ENCODE assay signal across 8 cellular contexts in genomic region chr10:26697922-26698608, GRCh38. TPM values are rescaled to one million over a fixed set of nuclear protein-coding genes. Genes with fewer than 3 reads are reported as not detected.
DNase-seq lines count a peak whose midpoint lies in the region; ATAC-seq and TF ChIP-seq lines count a peak whose summit lies in the region.

No MANE protein-coding gene starts in this region.

- peak overlapping the region; percentile 90 for H3K9ac ChIP-seq in SK-N-MC (ENCODE audit: insufficient read length)
- H3K9ac ChIP-seq in rectal smooth muscle tissue (ENCODE audit: low read length) = peak overlapping the region; percentile 49

- peak overlapping the region; percentile 91 for H3K27ac Mint-ChIP-seq in activated CD8-positive, alpha-beta memory T cell treated with anti-CD3 and anti-CD28 coated beads, Interleukin-2, amount 10 ng/mL, durations not matched to agents 7 days and 5 days

- CTCF ChIA-PET in activated CD8-positive, alpha-beta memory T cell treated with anti-CD3 and anti-CD28 coated beads, Interleukin-2, amount 10 ng/mL, durations not matched to agents 7 days and 5 days (lab: Charles Lee) = interaction anchor here (3.0 kb wide), 1 partner anchor 28 kb away, joined by 9 read pairs; no protein-coding TSS in a partner anchor

- H3K27ac ChIP-seq in SK-N-MC (peak overlapping the region; percentile 62; the same call in 1 of the 2 replicates), rectal smooth muscle tissue (ENCODE audit: low read depth, low read length) (no peak overlapping the region)

- H3K4me1 ChIP-seq in rectal smooth muscle tissue (ENCODE audit: control insufficient read depth, insufficient read depth, low read length) = peaks cover 4% of the 10 kb centered on the region

- H3K36me3 Mint-ChIP-seq in activated CD8-positive, alpha-beta memory T cell treated with anti-CD3 and anti-CD28 coated beads, Interleukin-2, amount 10 ng/mL, durations not matched to agents 7 days and 5 days = peaks cover 29% of the 10 kb centered on the region

- no peak for ATAC-seq in activated CD8-positive, alpha-beta memory T cell treated with anti-CD3 and anti-CD28 coated beads, Interleukin-2, amount 10 ng/mL, durations not matched to agents 7 days and 5 days
- ATAC-seq in HG03159 (IDR thresholded peaks at IDR 0.05; ENCODE audit: unreplicated experiment) (no peak), GM21825 (IDR thresholded peaks at IDR 0.05; ENCODE audit: unreplicated experiment) (no peak)

- peak overlapping the region; percentile 95 for H3K4me3 Mint-ChIP-seq in activated CD8-positive, alpha-beta memory T cell treated with anti-CD3 and anti-CD28 coated beads, Interleukin-2, amount 10 ng/mL, durations not matched to agents 7 days and 5 days

- no peaks in the 10 kb centered on the region for H3K27me3 ChIP-seq in rectal smooth muscle tissue (ENCODE audit: control insufficient read depth, insufficient read depth, low read length)

- DNase-seq in activated CD8-positive, alpha-beta memory T cell treated with anti-CD3 and anti-CD28 coated beads, Interleukin-2, amount 10 ng/mL, durations not matched to agents 7 days and 5 days = no peak
- DNase-seq in activated CD8-positive, alpha-beta memory T cell treated with anti-CD3 and anti-CD28 coated beads, Interleukin-2, amount 50 U/mL, for 4 hours = no peak
- no peak for DNase-seq in SK-N-MC (ENCODE audit: low read depth, low spot score)
- DNase-seq in fibroblast of mammary gland (ENCODE audit: low read depth) = peak; percentile 5
- DNase-seq in germinal center (ENCODE audit: low spot score) = no peak

- peak overlapping the region; percentile 86 for H3K4me3 ChIP-seq in SK-N-MC
- H3K4me3 ChIP-seq in fibroblast of mammary gland (ENCODE audit: control insufficient read depth, low read depth, low read length) = peak overlapping the region; percentile 89
- peak overlapping the region; percentile 95 for H3K4me3 ChIP-seq in rectal smooth muscle tissue (ENCODE audit: low read length)

- H3K27me3 Mint-ChIP-seq in activated CD8-positive, alpha-beta memory T cell treated with anti-CD3 and anti-CD28 coated beads, Interleukin-2, amount 10 ng/mL, durations not matched to agents 7 days and 5 days = no peaks in the 10 kb centered on the region

- TF ChIP-seq CTCF in fibroblast of mammary gland (conservative IDR thresholded peaks at IDR 0.05; ENCODE audit: control insufficient read depth, insufficient read depth, low read depth, low read length) = no peak

- H3K36me3 ChIP-seq in SK-N-MC (ENCODE audit: insufficient read depth, low read length) (peaks cover 25% of the 10 kb centered on the region), rectal smooth muscle tissue (ENCODE audit: control insufficient read depth, insufficient read depth, low read length) (no peaks in the 10 kb centered on the region)

- no peaks in the 10 kb centered on the region for H3K9me3 ChIP-seq in SK-N-MC (ENCODE audit: low read depth, low read length)

- peaks cover 39% of the 10 kb centered on the region for H3K4me1 Mint-ChIP-seq in activated CD8-positive, alpha-beta memory T cell treated with anti-CD3 and anti-CD28 coated beads, Interleukin-2, amount 10 ng/mL, durations not matched to agents 7 days and 5 days

- H3K9me3 Mint-ChIP-seq in activated CD8-positive, alpha-beta memory T cell treated with anti-CD3 and anti-CD28 coated beads, Interleukin-2, amount 10 ng/mL, durations not matched to agents 7 days and 5 days (ENCODE audit: low read depth) = no peaks in the 10 kb centered on the region

RNA-seq across cellular contexts. Expression of gene PDSS1, which starts 0.6 kb away (rescaled TPM):
- total RNA-seq in activated CD8-positive, alpha-beta memory T cell treated with anti-CD3 and anti-CD28 coated beads, Interleukin-2, amount 10 ng/mL, durations not matched to agents 7 days and 5 days = 10 to 100 TPM; 19.3 to 24.1 TPM
